9 cellular contexts compared by ENCODE assay signal in the genomic region with DNA sequence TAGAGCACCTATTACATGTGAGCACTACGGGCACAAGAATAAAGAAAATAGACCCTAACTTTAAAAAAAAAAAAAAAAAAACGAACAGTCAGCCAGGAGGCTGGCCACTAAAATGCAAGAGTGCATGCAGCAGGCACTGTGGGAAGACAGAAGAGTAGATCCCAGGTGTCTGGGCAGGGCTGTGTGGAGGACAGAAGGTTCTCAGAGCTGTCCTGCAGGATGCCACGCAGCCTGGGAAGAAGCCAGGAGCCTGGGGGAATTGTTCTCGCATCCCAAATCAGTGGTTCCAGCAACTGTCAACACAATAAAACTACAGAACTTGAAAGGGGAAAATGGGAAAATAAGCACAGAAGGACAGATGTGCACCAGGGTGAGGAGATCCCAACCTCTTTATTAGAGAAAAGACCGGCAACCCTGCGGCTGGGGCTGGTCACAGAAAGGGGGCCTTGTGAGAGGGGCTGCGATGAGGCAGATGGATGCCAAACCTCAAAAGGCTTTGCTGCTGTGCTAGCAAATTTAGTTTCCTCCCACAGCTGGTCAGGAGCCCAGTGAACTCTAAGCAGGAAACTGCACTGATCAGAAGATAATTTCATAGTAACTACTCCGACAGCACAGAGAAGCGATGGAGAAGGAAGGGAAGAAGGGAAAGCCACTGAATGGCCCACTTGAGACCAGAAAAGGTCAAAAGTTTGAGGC. TPM values are rescaled to one million over a fixed set of nuclear protein-coding genes. Genes with fewer than 3 reads are reported as not detected.
A peak's percentile ranks its signal among the peaks of the same experiment; 100 is the strongest.
DNase-seq lines count a peak whose midpoint lies in the region; ATAC-seq, FAIRE-seq and TF ChIP-seq lines count a peak whose summit lies in the region.
"Had no signal": no experiment of that assay in that cellular context is flagged by ENCODE, and none has a peak within 500 bp of the region (broad histone marks: within the 10 kb centered on the region; RNA-seq: fewer than 3 reads in every experiment).

No MANE protein-coding gene starts in this region.

- peaks cover 66% of the 10 kb centered on the region for H3K4me1 Mint-ChIP-seq in CD8-positive, alpha-beta T cell (ENCODE audit: low read depth)
- H3K4me1 Mint-ChIP-seq in naive B cell (peaks cover 46 to 77% (median 63%) of the 10 kb centered on the region in 3 donors), WTC11 (0 out of 2 replicates have a peak, but pooled peaks cover 5% of the 10 kb centered on the region)

- DNase-seq in CD8-positive, alpha-beta T cell: peak in 4 of 7 experiments; percentile 10 to 55 (median 34)
- peak; percentile 39 to 44 for DNase-seq in Kasumi-1 (lab: John Stamatoyannopoulos, UW)
- peak in 1 of 61 donors; percentile 88 for DNase-seq in caudate nucleus (lab: John Stamatoyannopoulos, UW)
- DNase-seq in naive B cell: no peak
- no peak for DNase-seq in WTC11 (ENCODE audit: low spot score)
- no peak for DNase-seq in D721Med (ENCODE audit: insufficient read length, low spot score)
- DNase-seq in inferior parietal cortex (ENCODE audit: extremely low spot score): no peak
- DNase-seq in EL: no peak

- no peaks in the 10 kb centered on the region for H3K36me3 ChIP-seq in CD8-positive, alpha-beta T cell (ENCODE audit: insufficient read depth, low read length)

- no peaks in the 10 kb centered on the region for H3K9me3 ChIP-seq in CD8-positive, alpha-beta T cell (ENCODE audit: low read length)

- no peaks in the 10 kb centered on the region for H3K9me3 Mint-ChIP-seq in CD8-positive, alpha-beta T cell
- H3K9me3 Mint-ChIP-seq in naive B cell (no peaks in the 10 kb centered on the region), WTC11 (no peaks in the 10 kb centered on the region)

- H3K4me3 ChIP-seq in CD8-positive, alpha-beta T cell (ENCODE audit: low read depth, low read length): no peak overlapping the region

- intact Hi-C loops in CD8-positive, alpha-beta T cell (cut with DNase I, micrococcal nuclease): loop anchor here in 1 of 2 experiments (1.0 to 2.0 kb wide), 2 partner anchors 13 to 30 kb away; no protein-coding TSS in a partner anchor

- H3K27me3 Mint-ChIP-seq in CD8-positive, alpha-beta T cell (ENCODE audit: low read depth): no peaks in the 10 kb centered on the region
- H3K27me3 Mint-ChIP-seq in naive B cell (no peaks in the 10 kb centered on the region), WTC11 (ENCODE audit: low read depth) (no peaks in the 10 kb centered on the region)

- no peak for FAIRE-seq in D721Med (lab: Jason Lieb, UNC)
- FAIRE-seq: endometrium had no signal

- H3K27ac Mint-ChIP-seq in CD8-positive, alpha-beta T cell: peak overlapping the region; percentile 93
- H3K27ac Mint-ChIP-seq in naive B cell (peak overlapping the region; percentile 88 to 97 (median 92)), WTC11 (no peak overlapping the region)

- CTCF ChIA-PET in CD8-positive, alpha-beta T cell (lab: Charles Lee): interaction anchor here (0.6 to 5.0 kb wide), 5 partner anchors 17 to 117 kb away, joined by 3 to 71 read pairs (median 15); partner anchors contain the start of gene MAP3K5
- CTCF ChIA-PET in WTC11 (lab: Charles Lee): interaction anchor here (0.9 kb wide), 1 partner anchor 62 kb away, joined by 6 read pairs; no protein-coding TSS in a partner anchor

- H3K27me3 ChIP-seq in CD8-positive, alpha-beta T cell (ENCODE audit: insufficient read depth, low read length): no peaks in the 10 kb centered on the region

- TF ChIP-seq CTCF in CD8-positive, alpha-beta T cell (IDR thresholded peaks at IDR 0.05): no peak
- no peak for TF ChIP-seq CTCF in WTC11 (IDR thresholded peaks at IDR 0.05)
- no peak for TF ChIP-seq CTCF in D721Med (IDR thresholded peaks at IDR 0.05; ENCODE audit: insufficient read depth, missing control alignments)

- H3K4me3 Mint-ChIP-seq in CD8-positive, alpha-beta T cell: peak overlapping the region; percentile 78
- H3K4me3 Mint-ChIP-seq in naive B cell (peak overlapping the region; percentile 66 to 91 (median 81)), WTC11 (no peak overlapping the region)

- no peak overlapping the region for H3K27ac ChIP-seq in CD8-positive, alpha-beta T cell (ENCODE audit: low read depth, low read length)
- peak overlapping the region; percentile 64 for H3K27ac ChIP-seq in caudate nucleus (ENCODE audit: low read depth, low read length)

- H3K4me1 ChIP-seq in CD8-positive, alpha-beta T cell (ENCODE audit: insufficient read depth, low read length): peaks cover 46% of the 10 kb centered on the region

- H3K36me3 Mint-ChIP-seq in CD8-positive, alpha-beta T cell: no peaks in the 10 kb centered on the region
- H3K36me3 Mint-ChIP-seq in naive B cell (no peaks in the 10 kb centered on the region), WTC11 (no peaks in the 10 kb centered on the region)

- ATAC-seq in CD8-positive, alpha-beta T cell: peak; percentile 51
- ATAC-seq in naive B cell (ENCODE audit: low read depth in 2 of 2): no peak
- no peak for ATAC-seq in WTC11

- POLR2A ChIA-PET in CD8-positive, alpha-beta T cell (lab: Charles Lee): interaction anchor here (0.8 to 6.1 kb wide), 4 partner anchors 9 to 29 kb away, joined by 3 to 71 read pairs (median 5); partner anchors contain the start of gene MAP3K5
- POLR2A ChIA-PET in WTC11 (lab: Charles Lee): no interaction called here

TF ChIP-seq in WTC11, 78 proteins besides CTCF, POLR2A, EP300 and RAD21 (continues in another document):
- TF ChIP-seq, protein P1, sequence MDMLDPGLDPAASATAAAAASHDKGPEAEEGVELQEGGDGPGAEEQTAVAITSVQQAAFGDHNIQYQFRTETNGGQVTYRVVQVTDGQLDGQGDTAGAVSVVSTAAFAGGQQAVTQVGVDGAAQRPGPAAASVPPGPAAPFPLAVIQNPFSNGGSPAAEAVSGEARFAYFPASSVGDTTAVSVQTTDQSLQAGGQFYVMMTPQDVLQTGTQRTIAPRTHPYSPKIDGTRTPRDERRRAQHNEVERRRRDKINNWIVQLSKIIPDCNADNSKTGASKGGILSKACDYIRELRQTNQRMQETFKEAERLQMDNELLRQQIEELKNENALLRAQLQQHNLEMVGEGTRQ (CRISPR knock-in tag; IDR thresholded peaks at IDR 0.05): no peak
- TF ChIP-seq NR1H2 (CRISPR knock-in tag; IDR thresholded peaks at IDR 0.05): no peak
- TF ChIP-seq IRF2 (CRISPR knock-in tag; IDR thresholded peaks at IDR 0.05; ENCODE audit: borderline replicate concordance, low read depth): no peak
- no peak for TF ChIP-seq HMGA2 (CRISPR knock-in tag; IDR thresholded peaks at IDR 0.05)
- TF ChIP-seq ZNF512 (CRISPR knock-in tag; IDR thresholded peaks at IDR 0.05; ENCODE audit: borderline replicate concordance): no peak
- no peak for TF ChIP-seq ELF4 (CRISPR knock-in tag; IDR thresholded peaks at IDR 0.05; ENCODE audit: low read depth)
- no peak for TF ChIP-seq NFE2L1 (CRISPR knock-in tag; IDR thresholded peaks at IDR 0.05)
- TF ChIP-seq FOXP1 (CRISPR knock-in tag; IDR thresholded peaks at IDR 0.05; ENCODE audit: borderline replicate concordance): no peak
- no peak for TF ChIP-seq NR2C2 (CRISPR knock-in tag; IDR thresholded peaks at IDR 0.05)
- TF ChIP-seq SP1 (CRISPR knock-in tag; conservative IDR thresholded peaks at IDR 0.05): no peak
- TF ChIP-seq FOXK1 (CRISPR knock-in tag; IDR thresholded peaks at IDR 0.05): no peak
- TF ChIP-seq, protein P2, sequence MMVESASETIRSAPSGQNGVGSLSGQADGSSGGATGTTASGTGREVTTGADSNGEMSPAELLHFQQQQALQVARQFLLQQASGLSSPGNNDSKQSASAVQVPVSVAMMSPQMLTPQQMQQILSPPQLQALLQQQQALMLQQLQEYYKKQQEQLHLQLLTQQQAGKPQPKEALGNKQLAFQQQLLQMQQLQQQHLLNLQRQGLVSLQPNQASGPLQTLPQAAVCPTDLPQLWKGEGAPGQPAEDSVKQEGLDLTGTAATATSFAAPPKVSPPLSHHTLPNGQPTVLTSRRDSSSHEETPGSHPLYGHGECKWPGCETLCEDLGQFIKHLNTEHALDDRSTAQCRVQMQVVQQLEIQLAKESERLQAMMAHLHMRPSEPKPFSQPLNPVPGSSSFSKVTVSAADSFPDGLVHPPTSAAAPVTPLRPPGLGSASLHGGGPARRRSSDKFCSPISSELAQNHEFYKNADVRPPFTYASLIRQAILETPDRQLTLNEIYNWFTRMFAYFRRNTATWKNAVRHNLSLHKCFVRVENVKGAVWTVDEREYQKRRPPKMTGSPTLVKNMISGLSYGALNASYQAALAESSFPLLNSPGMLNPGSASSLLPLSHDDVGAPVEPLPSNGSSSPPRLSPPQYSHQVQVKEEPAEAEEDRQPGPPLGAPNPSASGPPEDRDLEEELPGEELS (CRISPR knock-in tag; IDR thresholded peaks at IDR 0.05): no peak
- TF ChIP-seq ZMAT4 (CRISPR knock-in tag; IDR thresholded peaks at IDR 0.05): no peak
- TF ChIP-seq ATF3 (CRISPR knock-in tag; conservative IDR thresholded peaks at IDR 0.05): no peak
- TF ChIP-seq RORB (CRISPR knock-in tag; IDR thresholded peaks at IDR 0.05): no peak
- no peak for TF ChIP-seq TP53 (CRISPR knock-in tag; IDR thresholded peaks at IDR 0.05)

RNA-seq across cellular contexts. Expression of gene MAP3K5, which starts 30.9 kb away (rescaled TPM):
- 10 to 100 TPM; 11.1 to 11.3 TPM for total RNA-seq in CD8-positive, alpha-beta T cell
- 10 to 100 TPM in 3 of 6 donors, 1 to 10 TPM in 3; 5.8 to 15.5 (median 10.1) TPM for polyA plus RNA-seq in naive B cell (ENCODE audit: low read depth in 6 of 6)
- total RNA-seq in WTC11 (2021): 1.6 to 1.9 TPM (median 1.7 TPM) in 3 replicates

Comparison
In these comparisons a context has a peak if more than half of its experiments do, and no peak if none do; other contexts are left out.
1. DNase-seq: peak in CD8-positive, alpha-beta T cell (4 of 7) and Kasumi-1 (2 of 2); none in naive B cell (single experiment), WTC11 (single experiment), D721Med (single experiment), inferior parietal cortex (single experiment) and EL (single experiment).